21 cellular contexts compared by ENCODE assay signal in the genomic region with DNA sequence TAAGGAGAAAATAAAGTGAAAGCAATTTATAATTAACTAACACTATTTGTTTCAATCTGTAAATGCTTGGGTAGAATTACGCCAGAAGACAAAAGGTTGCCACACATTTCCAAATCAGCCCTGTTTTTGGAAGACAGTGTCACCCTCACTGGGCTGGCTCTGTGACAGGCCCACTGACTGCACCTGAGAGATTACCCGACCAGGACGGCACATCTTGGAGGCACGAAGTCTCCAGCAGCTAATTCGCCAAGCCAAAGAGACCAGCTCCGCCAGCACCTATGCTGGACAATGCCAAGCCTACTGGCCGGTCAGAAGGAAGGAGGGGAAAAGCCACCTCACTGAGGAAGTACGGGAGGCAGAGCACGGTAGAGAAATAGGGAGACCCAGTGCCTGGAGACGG.
"Had no signal": no experiment of that assay in that cellular context is flagged by ENCODE, and none has a peak within 500 bp of the region (broad histone marks: within the 10 kb centered on the region; RNA-seq: fewer than 3 reads in every experiment).

No MANE protein-coding gene starts in this region.

- H3K36me3 ChIP-seq: ovary, right atrium auricular region, tibial artery, upper lobe of right lung, vagina had no signal

- H3K27me3 Mint-ChIP-seq: dendritic cell treated with granulocyte-macrophage colony-stimulating factor and Interleukin-4, amounts not matched to agents 40 ng/mL and 50 ng/mL, for 4 days had no signal

- H3K4me3 ChIP-seq: mucosa of descending colon, ovary, right atrium auricular region, tibial artery, upper lobe of right lung, vagina had no signal

- H3K36me3 Mint-ChIP-seq: immature natural killer cell; naive thymus-derived CD8-positive, alpha-beta T cell; stimulated activated effector memory CD8-positive, alpha-beta T cell treated with anti-CD3 and anti-CD28 coated beads, Interleukin-12 subunit alpha, Interleukin-12 subunit beta, amount 100 ng/mL, for 72 hours had no signal

- H3K27ac ChIP-seq: foreskin keratinocyte, ovary, right atrium auricular region, tibial artery, upper lobe of right lung, vagina had no signal

- FAIRE-seq: colon, endothelial cell of umbilical vein had no signal

- H3K27ac Mint-ChIP-seq: dendritic cell treated with granulocyte-macrophage colony-stimulating factor and Interleukin-4, amounts not matched to agents 40 ng/mL and 50 ng/mL, for 4 days; endodermal cell; immature natural killer cell; naive thymus-derived CD8-positive, alpha-beta T cell; stimulated activated effector memory CD8-positive, alpha-beta T cell treated with anti-CD3 and anti-CD28 coated beads, Interleukin-12 subunit alpha, Interleukin-12 subunit beta, amount 100 ng/mL, for 72 hours had no signal

- H3K4me3 Mint-ChIP-seq: dendritic cell treated with granulocyte-macrophage colony-stimulating factor and Interleukin-4, amounts not matched to agents 40 ng/mL and 50 ng/mL, for 4 days; endodermal cell; immature natural killer cell; naive thymus-derived CD8-positive, alpha-beta T cell; neural crest cell; stimulated activated effector memory CD8-positive, alpha-beta T cell treated with anti-CD3 and anti-CD28 coated beads, Interleukin-12 subunit alpha, Interleukin-12 subunit beta, amount 100 ng/mL, for 72 hours had no signal

- ATAC-seq: foreskin keratinocyte; left colon; mucosa of descending colon; naive thymus-derived CD8-positive, alpha-beta T cell; stimulated activated effector memory CD8-positive, alpha-beta T cell treated with anti-CD3 and anti-CD28 coated beads, Interleukin-12 subunit alpha, Interleukin-12 subunit beta, amount 100 ng/mL, for 72 hours; upper lobe of right lung had no signal

- H3K9me3 Mint-ChIP-seq: dendritic cell treated with granulocyte-macrophage colony-stimulating factor and Interleukin-4, amounts not matched to agents 40 ng/mL and 50 ng/mL, for 4 days; endodermal cell; immature natural killer cell; naive thymus-derived CD8-positive, alpha-beta T cell; neural crest cell; stimulated activated effector memory CD8-positive, alpha-beta T cell treated with anti-CD3 and anti-CD28 coated beads, Interleukin-12 subunit alpha, Interleukin-12 subunit beta, amount 100 ng/mL, for 72 hours had no signal

- DNase-seq: cerebellar nuclear complex; endodermal cell; erythroblast; foreskin keratinocyte; immature natural killer cell; left colon; mucosa of descending colon; naive thymus-derived CD8-positive, alpha-beta T cell; nucleus accumbens; ovary; stimulated activated CD4-positive, alpha-beta T cell treated with anti-CD3 and anti-CD28 coated beads, Interleukin-4, amount 100 ng/mL, for 1 hour; stimulated activated CD8-positive, alpha-beta memory T cell treated with anti-CD3 and anti-CD28 coated beads, Interleukin-4, amount 100 ng/mL, for 48 hours; tibial artery; upper lobe of right lung had no signal

- H3K9me3 ChIP-seq: mucosa of descending colon, ovary, right atrium auricular region, tibial artery, upper lobe of right lung, vagina had no signal

- H3K27me3 ChIP-seq: foreskin keratinocyte, ovary, right atrium auricular region, tibial artery, upper lobe of right lung, vagina had no signal

- H3K4me1 Mint-ChIP-seq: immature natural killer cell; naive thymus-derived CD8-positive, alpha-beta T cell; stimulated activated effector memory CD8-positive, alpha-beta T cell treated with anti-CD3 and anti-CD28 coated beads, Interleukin-12 subunit alpha, Interleukin-12 subunit beta, amount 100 ng/mL, for 72 hours had no signal
